ENCODE assay signal across 17 cellular contexts in genomic region chr16:60945225-60945624, GRCh38.
DNase-seq lines count a peak whose midpoint lies in the region; ATAC-seq and TF ChIP-seq lines count a peak whose summit lies in the region.
"Had no signal": no experiment of that assay in that cellular context is flagged by ENCODE, and none has a peak within 500 bp of the region (broad histone marks: within the 10 kb centered on the region; RNA-seq: fewer than 3 reads in every experiment).

No MANE protein-coding gene starts in this region.

- H3K27me3 ChIP-seq in A673 (replicated peaks; ENCODE audit: insufficient read depth, low read depth, low read length, poor library complexity) (no peaks in the 10 kb centered on the region), iPS DF 6.9 (ENCODE audit: control insufficient read depth, insufficient read depth, low read length) (no peaks in the 10 kb centered on the region)
- H3K27me3 ChIP-seq: body of pancreas, upper lobe of left lung had no signal

- ATAC-seq in HG02938 (IDR thresholded peaks at IDR 0.05; ENCODE audit: unreplicated experiment) (no peak), natural killer cell (no peak), GM19455 (IDR thresholded peaks at IDR 0.05; ENCODE audit: unreplicated experiment) (no peak)
- ATAC-seq: activated T-helper 17 cell treated with anti-CD3 and anti-CD28 coated beads, Interleukin-2, amount 50 U/mL, for 72 hours; body of pancreas had no signal

- TF ChIP-seq CTCF in A673 (conservative IDR thresholded peaks at IDR 0.05; ENCODE audit: low read depth, low read length): no peak
- TF ChIP-seq CTCF in natural killer cell (IDR thresholded peaks at IDR 0.05): no peak

- H3K4me3 ChIP-seq in A673 (ENCODE audit: low read depth, low read length, poor library complexity, severe bottlenecking): no peak overlapping the region
- H3K4me3 ChIP-seq in Jurkat, Clone E6-1 (ENCODE audit: low read length): no peak overlapping the region
- no peak overlapping the region for H3K4me3 ChIP-seq in SK-N-MC
- H3K4me3 ChIP-seq in iPS DF 6.9 (ENCODE audit: low read length): no peak overlapping the region
- H3K4me3 ChIP-seq: body of pancreas, upper lobe of left lung had no signal

- peaks cover 4 to 7% of the 10 kb centered on the region in 2 donors for H3K9me3 Mint-ChIP-seq in natural killer cell

- H3K4me1 Mint-ChIP-seq in natural killer cell: no peaks in the 10 kb centered on the region
- H3K4me1 Mint-ChIP-seq: activated CD4-positive, alpha-beta T cell treated with anti-CD3 and anti-CD28 coated beads, Interleukin-2, amount 10 ng/mL, durations not matched to agents 24 days and 14 days; activated T-helper 17 cell treated with anti-CD3 and anti-CD28 coated beads, Interleukin-2, amount 50 U/mL, for 72 hours had no signal

- H3K27me3 Mint-ChIP-seq in natural killer cell (ENCODE audit: low read depth in 2 of 2): no peaks in the 10 kb centered on the region
- H3K27me3 Mint-ChIP-seq: activated CD4-positive, alpha-beta T cell treated with anti-CD3 and anti-CD28 coated beads, Interleukin-2, amount 10 ng/mL, durations not matched to agents 24 days and 14 days; activated T-helper 17 cell treated with anti-CD3 and anti-CD28 coated beads, Interleukin-2, amount 50 U/mL, for 72 hours had no signal

- no peak overlapping the region for H3K9ac ChIP-seq in SK-N-MC (ENCODE audit: insufficient read length)

- H3K27ac Mint-ChIP-seq in natural killer cell: no peak overlapping the region
- H3K27ac Mint-ChIP-seq: activated CD4-positive, alpha-beta T cell treated with anti-CD3 and anti-CD28 coated beads, Interleukin-2, amount 10 ng/mL, durations not matched to agents 24 days and 14 days; activated T-helper 17 cell treated with anti-CD3 and anti-CD28 coated beads, Interleukin-2, amount 50 U/mL, for 72 hours had no signal

- intact Hi-C loops in A673 (cut with micrococcal nuclease; ENCODE audit: unreplicated experiment): no loop called here
- intact Hi-C loops in natural killer cell (cut with micrococcal nuclease): no loop called here

- H3K4me3 Mint-ChIP-seq in natural killer cell: no peak overlapping the region
- H3K4me3 Mint-ChIP-seq: activated CD4-positive, alpha-beta T cell treated with anti-CD3 and anti-CD28 coated beads, Interleukin-2, amount 10 ng/mL, durations not matched to agents 24 days and 14 days; activated T-helper 17 cell treated with anti-CD3 and anti-CD28 coated beads, Interleukin-2, amount 50 U/mL, for 72 hours had no signal

- BruUV-seq in A673 (replicated peaks; lab: Mats Ljungman, UMichigan): no TSS peak

- H3K36me3 ChIP-seq in A673 (ENCODE audit: insufficient read depth, low read length, poor library complexity, severe bottlenecking): no peaks in the 10 kb centered on the region
- H3K36me3 ChIP-seq in SK-N-MC (ENCODE audit: insufficient read depth, low read length): no peaks in the 10 kb centered on the region
- H3K36me3 ChIP-seq in iPS DF 6.9 (ENCODE audit: control insufficient read depth, insufficient read depth, low read length): no peaks in the 10 kb centered on the region
- H3K36me3 ChIP-seq: upper lobe of left lung had no signal

- CTCF ChIA-PET in A673 (lab: Charles Lee): no interaction called here

- H3K9me3 ChIP-seq in A673 (ENCODE audit: low read depth, low read length, poor library complexity, severe bottlenecking) (no peaks in the 10 kb centered on the region), SK-N-MC (ENCODE audit: low read depth, low read length) (no peaks in the 10 kb centered on the region), iPS DF 6.9 (ENCODE audit: control insufficient read depth, insufficient read depth, low read length) (no peaks in the 10 kb centered on the region)
- H3K9me3 ChIP-seq: body of pancreas, upper lobe of left lung had no signal

- no CpG with 5 or more reads among the region's 2 CpGs for WGBS in iPS DF 6.9 (ENCODE audit: insufficient coverage, insufficient read length)

- POLR2A ChIA-PET in A673 (lab: Charles Lee; ENCODE audit: low non-redundant PET): no interaction called here

- DNase-seq in A673 (ENCODE audit: low spot score): peak; percentile 40
- DNase-seq in Jurkat, Clone E6-1 (ENCODE audit: low read depth, low spot score): peak; percentile 8
- DNase-seq in SK-N-MC (ENCODE audit: low read depth, low spot score): peak; percentile 2
- peak; percentile 39 for DNase-seq in iPS DF 6.9 (ENCODE audit: low read depth, low spot score)
- no peak for DNase-seq in NCI-H82 (lab: John Stamatoyannopoulos, UW)
- DNase-seq in natural killer cell: no peak
- DNase-seq: activated CD4-positive, alpha-beta T cell treated with anti-CD3 and anti-CD28 coated beads, Interleukin-2, amount 10 ng/mL, durations not matched to agents 24 days and 14 days; body of pancreas; Calu3; effector CD4-positive, alpha-beta T cell; NCI-H1048; NCI-H446; stimulated activated CD4-positive, alpha-beta T cell treated with anti-CD3 and anti-CD28 coated beads, Interleukin-2, amount 100 ng/mL, for 24 hours; upper lobe of left lung had no signal

- no peaks in the 10 kb centered on the region for H3K4me1 ChIP-seq in A673 (ENCODE audit: insufficient read depth, low read length, poor library complexity, severe bottlenecking)
- no peaks in the 10 kb centered on the region for H3K4me1 ChIP-seq in iPS DF 6.9 (ENCODE audit: control insufficient read depth, insufficient read depth, low read length)
- H3K4me1 ChIP-seq: body of pancreas, upper lobe of left lung had no signal

- no peaks in the 10 kb centered on the region for H3K36me3 Mint-ChIP-seq in natural killer cell

- no peak overlapping the region for H3K27ac ChIP-seq in A673 (ENCODE audit: low read depth, low read length, poor library complexity, severe bottlenecking)
- no peak overlapping the region for H3K27ac ChIP-seq in SK-N-MC
- H3K27ac ChIP-seq in iPS DF 6.9 (ENCODE audit: low read length): no peak overlapping the region
- H3K27ac ChIP-seq: body of pancreas, upper lobe of left lung had no signal

Comparison
In these comparisons a context has a peak if more than half of its experiments do, and no peak if none do; other contexts are left out.
1. DNase-seq: peak in A673 (single experiment), Jurkat, Clone E6-1 (single experiment), SK-N-MC (single experiment) and iPS DF 6.9 (single experiment); none in NCI-H82 (single experiment) and natural killer cell (single experiment).